18 cellular contexts compared by ENCODE assay signal in genomic region chr10:33253411-33253810, GRCh38.
DNase-seq lines count a peak whose midpoint lies in the region; ATAC-seq, FAIRE-seq and TF ChIP-seq lines count a peak whose summit lies in the region.
"Had no signal": no experiment of that assay in that cellular context is flagged by ENCODE, and none has a peak within 500 bp of the region (broad histone marks: within the 10 kb centered on the region; RNA-seq: fewer than 3 reads in every experiment).

No MANE protein-coding gene starts in this region.

- H3K36me3 ChIP-seq in Caco-2 (ENCODE audit: control insufficient read depth, insufficient read depth, low read length) (no peaks in the 10 kb centered on the region), PC-3 (ENCODE audit: low read depth, low read length) (peaks cover 79% of the 10 kb centered on the region), HepG2 (replicated peaks in 1 of 2; ENCODE audit: control insufficient read depth in 1 of 2, insufficient read depth in 2 of 2, low read length in 2 of 2) (no peaks in the 10 kb centered on the region; a peak in 2 of 5 replicates)
- H3K36me3 ChIP-seq: neutrophil had no signal

- CTCF ChIA-PET in Caco-2 (lab: Charles Lee) (interaction anchor here (0.5 kb wide), 1 partner anchor 609 kb away, joined by 5 read pairs; no protein-coding TSS in a partner anchor), PC-3 (lab: Charles Lee) (interaction anchor here (0.5 to 2.5 kb wide), 5 partner anchors 20 to 1873 kb away, joined by 3 to 31 read pairs (median 3); no protein-coding TSS in a partner anchor), HepG2 (lab: Yijun Ruan, JAX; ENCODE audit: low intra/inter-chr PET ratio, low total read pairs) (no interaction called here)

- H3K4me3 Mint-ChIP-seq in Caco-2 (ENCODE audit: unreplicated experiment) (no peak overlapping the region), osteocyte (ENCODE audit: unreplicated experiment) (no peak overlapping the region)
- H3K4me3 Mint-ChIP-seq: activated CD8-positive, alpha-beta memory T cell treated with anti-CD3 and anti-CD28 coated beads, Interleukin-2, amount 10 ng/mL, durations not matched to agents 7 days and 5 days had no signal

- H3K27ac Mint-ChIP-seq in Caco-2 (ENCODE audit: unreplicated experiment) (peak overlapping the region; percentile 49), osteocyte (ENCODE audit: unreplicated experiment) (peak overlapping the region; percentile 96)
- H3K27ac Mint-ChIP-seq: activated CD8-positive, alpha-beta memory T cell treated with anti-CD3 and anti-CD28 coated beads, Interleukin-2, amount 10 ng/mL, durations not matched to agents 7 days and 5 days had no signal

- TF ChIP-seq POLR2A in HepG2 (IDR thresholded peaks at IDR 0.05; ENCODE audit: insufficient read depth in 1 of 2, low read depth in 2 of 2, low read length in 2 of 2), result no peak

- H4K20me1 ChIP-seq in PC-3 (ENCODE audit: low read length) (no peaks in the 10 kb centered on the region), HepG2 (ENCODE audit: insufficient read depth, low read length) (no peaks in the 10 kb centered on the region)
- H4K20me1 ChIP-seq: BLaER1 had no signal

- H3K9me3 Mint-ChIP-seq in Caco-2 (ENCODE audit: unreplicated experiment) (no peaks in the 10 kb centered on the region), osteocyte (ENCODE audit: unreplicated experiment) (no peaks in the 10 kb centered on the region)

- H3K4me3 ChIP-seq in Caco-2 (ENCODE audit: low read depth, low read length) (no peak overlapping the region), PC-3 (ENCODE audit: low read length) (peak overlapping the region; percentile 1; the same call in 1 of the 2 replicates), HepG2 (replicated peaks in 1 of 3; ENCODE audit: insufficient read depth in 1 of 3, low read depth in 2 of 3, low read length in 3 of 3) (no peak overlapping the region)
- H3K4me3 ChIP-seq: BLaER1, mucosa of descending colon, right atrium auricular region had no signal

- H3K9me2 ChIP-seq in PC-3 (replicated peaks; ENCODE audit: low read length), result no peaks in the 10 kb centered on the region

- WGBS in HepG2 (ENCODE audit: low lambda C conversion rate), result 93% methylated on average over 4 of the region's 4 CpGs

- TF ChIP-seq CTCF in Caco-2 (IDR thresholded peaks at IDR 0.05; ENCODE audit: insufficient read depth in 1 of 2, low read depth in 1 of 2, low read length in 1 of 2, severe bottlenecking in 1 of 2, unreplicated experiment in 1 of 2) (no peak), PC-3 (conservative IDR thresholded peaks at IDR 0.05; ENCODE audit: low read depth, low read length) (no peak), osteocyte (IDR thresholded peaks at IDR 0.05) (no peak), HepG2 (CRISPR knock-in tag; IDR thresholded peaks at IDR 0.05) (no peak)

- H3F3A ChIP-seq in PC-3 (ENCODE audit: low read length, unreplicated experiment), result peaks cover 54% of the 10 kb centered on the region

- H3K27ac ChIP-seq in PC-3 (ENCODE audit: low read length) (peak overlapping the region; percentile 65), HepG2 (ENCODE audit: extremely low read length, insufficient read depth, low read length) (no peak overlapping the region)
- H3K27ac ChIP-seq: BLaER1, neutrophil, right atrium auricular region had no signal

- in situ Hi-C loops in HepG2 (cut with HindIII; ENCODE audit: extremely low pct_ligation_motif_present, low pct_unique_long_range_greater_than_20kb), result no loop called here

- TF ChIP-seq RAD21 in HepG2 (CRISPR knock-in tag; IDR thresholded peaks at IDR 0.05), result no peak

- H3K4me1 ChIP-seq in Caco-2, result peaks cover 6% of the 10 kb centered on the region
- peaks cover 82% of the 10 kb centered on the region for H3K4me1 ChIP-seq in PC-3 (ENCODE audit: insufficient read depth, low read length)
- H3K4me1 ChIP-seq in HepG2 (ENCODE audit: insufficient read depth, low read length), result peaks cover 62% of the 10 kb centered on the region

- BruUV-seq in Caco-2 (replicated peaks; lab: Mats Ljungman, UMichigan) (no TSS peak), PC-3 (replicated peaks; lab: Mats Ljungman, UMichigan) (TSS peak; percentile 77), HepG2 (replicated peaks; lab: Mats Ljungman, UMichigan) (no TSS peak)

- no peak for DNase-seq in Caco-2
- DNase-seq in PC-3, result peak; percentile 79
- peak; percentile 87 to 93 for DNase-seq in dermis microvascular lymphatic vessel endothelial cell (ENCODE audit: low read depth in 2 of 2)
- no peak for DNase-seq in osteocyte (ENCODE audit: extremely low spot score, unreplicated experiment)
- no peak for DNase-seq in HepG2 (ENCODE audit: low spot score)
- DNase-seq in GF-D8 (lab: John Stamatoyannopoulos, UW), result no peak
- DNase-seq in superior temporal gyrus (ENCODE audit: extremely low spot score), result no peak
- DNase-seq: activated CD8-positive, alpha-beta memory T cell treated with anti-CD3 and anti-CD28 coated beads, Interleukin-2, amount 10 ng/mL, durations not matched to agents 7 days and 5 days; activated effector memory CD4-positive, alpha-beta T cell treated with anti-CD3 and anti-CD28 coated beads, Interleukin-2, amount 50 U/mL, for 16 hours; anterior cingulate cortex; mucosa of descending colon; NCI-H2171; NCI-H69; stimulated activated naive CD8-positive, alpha-beta T cell treated with anti-CD3 and anti-CD28 coated beads, Interleukin-15, amount 100 ng/mL, for 72 hours had no signal

- TF ChIP-seq EP300 in HepG2 (IDR thresholded peaks at IDR 0.05; ENCODE audit: low read depth in 2 of 2, low read length in 2 of 2) (no peak), HepG2 (CRISPR knock-in tag; IDR thresholded peaks at IDR 0.05; ENCODE audit: borderline replicate concordance) (no peak)

- H3K9ac ChIP-seq in PC-3 (ENCODE audit: low read length) (peak overlapping the region; percentile 72), HepG2 (ENCODE audit: insufficient read depth, low read depth, low read length) (no peak overlapping the region)
- H3K9ac ChIP-seq: BLaER1 had no signal

- FAIRE-seq in HepG2 (lab: Jason Lieb, UNC), result no peak
- FAIRE-seq: GM12892 had no signal

- intact Hi-C loops in Caco-2 (cut with micrococcal nuclease; ENCODE audit: unreplicated experiment), result no loop called here
- intact Hi-C loops in PC-3 (cut with micrococcal nuclease), result loop anchor here (1.0 to 2.0 kb wide), 11 partner anchors 11 to 243 kb away; no protein-coding TSS in a partner anchor
- intact Hi-C loops in HepG2 (cut with micrococcal nuclease; ENCODE audit: unreplicated experiment), result no loop called here

- no peaks in the 10 kb centered on the region for H3K27me3 ChIP-seq in Caco-2 (replicated peaks; ENCODE audit: control insufficient read depth, insufficient read depth, low read length)
- no peaks in the 10 kb centered on the region for H3K27me3 ChIP-seq in PC-3 (ENCODE audit: low read length)
- no peaks in the 10 kb centered on the region for H3K27me3 ChIP-seq in HepG2 (ENCODE audit: control insufficient read depth in 1 of 2, insufficient read depth in 2 of 2, low read length in 2 of 2)
- H3K27me3 ChIP-seq: BLaER1, neutrophil, right atrium auricular region had no signal

- H3K4me2 ChIP-seq in PC-3 (ENCODE audit: low read length), result peak overlapping the region; percentile 39
- H3K4me2 ChIP-seq in HepG2 (ENCODE audit: low read depth, low read length), result no peak overlapping the region

- peaks cover 72% of the 10 kb centered on the region for H3K79me2 ChIP-seq in PC-3 (ENCODE audit: low read length)
- no peaks in the 10 kb centered on the region for H3K79me2 ChIP-seq in HepG2 (ENCODE audit: insufficient read depth, low read length)

- H3K27me3 Mint-ChIP-seq in Caco-2 (ENCODE audit: insufficient read depth, unreplicated experiment) (no peaks in the 10 kb centered on the region), osteocyte (ENCODE audit: unreplicated experiment) (no peaks in the 10 kb centered on the region)

- POLR2A ChIA-PET in Caco-2 (lab: Charles Lee), result no interaction called here
- POLR2A ChIA-PET in PC-3 (lab: Charles Lee; ENCODE audit: unreplicated experiment), result interaction anchor here (0.6 to 1.7 kb wide), 5 partner anchors 20 to 462 kb away, joined by 3 to 34 read pairs (median 4); no protein-coding TSS in a partner anchor
- POLR2A ChIA-PET in HepG2 (lab: Yijun Ruan, JAX), result no interaction called here

- H3K9me3 ChIP-seq in Caco-2, result no peaks in the 10 kb centered on the region
- H3K9me3 ChIP-seq in PC-3 (ENCODE audit: low read length), result no peaks in the 10 kb centered on the region
- H3K9me3 ChIP-seq in HepG2 (ENCODE audit: low read length), result no peaks in the 10 kb centered on the region
- H3K9me3 ChIP-seq: mucosa of descending colon, neutrophil, right atrium auricular region had no signal

- H2AFZ ChIP-seq in PC-3 (ENCODE audit: low read length) (no peak overlapping the region), HepG2 (ENCODE audit: low read length) (no peak overlapping the region)

- H3K36me3 Mint-ChIP-seq in Caco-2 (ENCODE audit: insufficient read depth, unreplicated experiment) (peaks cover 93% of the 10 kb centered on the region), osteocyte (ENCODE audit: unreplicated experiment) (peaks cover 77% of the 10 kb centered on the region)
- H3K36me3 Mint-ChIP-seq: activated CD8-positive, alpha-beta memory T cell treated with anti-CD3 and anti-CD28 coated beads, Interleukin-2, amount 10 ng/mL, durations not matched to agents 7 days and 5 days had no signal

- ATAC-seq in PC-3 (peak; percentile 29), HepG2 (no peak)

- peaks cover 22% of the 10 kb centered on the region for H3K4me1 Mint-ChIP-seq in Caco-2 (ENCODE audit: low read depth, unreplicated experiment)
- H3K4me1 Mint-ChIP-seq in osteocyte (ENCODE audit: unreplicated experiment), result peaks cover 82% of the 10 kb centered on the region

TF ChIP-seq in HepG2, 621 proteins besides CTCF, POLR2A, EP300 and RAD21 (continues in another document):
- TF ChIP-seq ZNF335 (CRISPR knock-in tag; IDR thresholded peaks at IDR 0.05) (no peak), CREM (IDR thresholded peaks at IDR 0.05) (no peak), CREM (CRISPR knock-in tag; IDR thresholded peaks at IDR 0.05) (no peak), ETV6 (CRISPR knock-in tag; conservative IDR thresholded peaks at IDR 0.05) (no peak), ZNF781 (CRISPR knock-in tag; IDR thresholded peaks at IDR 0.05; ENCODE audit: borderline replicate concordance, not compliant biosample characterization) (no peak)
- TF ChIP-seq, protein P1, sequence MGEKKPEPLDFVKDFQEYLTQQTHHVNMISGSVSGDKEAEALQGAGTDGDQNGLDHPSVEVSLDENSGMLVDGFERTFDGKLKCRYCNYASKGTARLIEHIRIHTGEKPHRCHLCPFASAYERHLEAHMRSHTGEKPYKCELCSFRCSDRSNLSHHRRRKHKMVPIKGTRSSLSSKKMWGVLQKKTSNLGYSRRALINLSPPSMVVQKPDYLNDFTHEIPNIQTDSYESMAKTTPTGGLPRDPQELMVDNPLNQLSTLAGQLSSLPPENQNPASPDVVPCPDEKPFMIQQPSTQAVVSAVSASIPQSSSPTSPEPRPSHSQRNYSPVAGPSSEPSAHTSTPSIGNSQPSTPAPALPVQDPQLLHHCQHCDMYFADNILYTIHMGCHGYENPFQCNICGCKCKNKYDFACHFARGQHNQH (CRISPR knock-in tag; IDR thresholded peaks at IDR 0.05), result no peak

Comparison
In these comparisons a context has a peak if more than half of its experiments do, and no peak if none do; other contexts are left out.
1. DNase-seq: peak in PC-3 (single experiment) and dermis microvascular lymphatic vessel endothelial cell (2 of 2); none in Caco-2 (0 of 2), osteocyte (single experiment), HepG2 (single experiment), GF-D8 (single experiment) and superior temporal gyrus (single experiment).